In the genomic region with DNA sequence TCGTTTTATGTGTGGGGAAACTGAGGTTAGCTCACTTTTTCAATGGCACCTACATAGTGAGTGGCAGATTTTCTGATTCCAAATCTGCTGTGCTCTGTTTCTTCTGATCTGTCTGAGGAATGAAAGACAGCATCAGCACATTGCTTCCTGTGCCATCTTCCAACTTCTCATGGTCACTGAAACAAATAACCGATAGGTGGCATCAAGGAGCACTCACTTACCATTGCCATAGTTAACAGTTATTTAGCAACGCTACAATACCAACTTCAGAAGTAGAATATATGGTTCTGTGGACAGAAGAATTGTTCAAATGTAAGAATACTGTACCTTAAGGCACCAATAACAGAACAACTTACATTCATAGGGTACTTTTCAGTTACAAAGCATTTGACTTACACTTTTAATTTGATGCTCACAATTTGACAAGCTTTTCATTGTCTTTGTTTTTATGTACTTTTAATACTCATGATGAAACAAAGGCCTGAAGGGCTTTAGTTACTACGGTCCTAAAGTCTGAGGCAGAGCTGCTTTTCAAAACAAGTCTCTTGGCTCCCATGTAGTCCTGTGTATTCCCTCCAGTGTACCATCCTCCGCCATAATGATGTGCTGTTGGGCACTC, we compare ENCODE assay signal across 7 cellular contexts.
DNase-seq lines count a peak whose midpoint lies in the region; ATAC-seq, FAIRE-seq and TF ChIP-seq lines count a peak whose summit lies in the region.

No MANE protein-coding gene starts in this region.

- CTCF ChIA-PET in endothelial cell of umbilical vein (lab: Charles Lee), result interaction anchor here (0.5 to 5.1 kb wide), 19 partner anchors 9 to 841 kb away, joined by 3 to 25 read pairs (median 4); no protein-coding TSS in a partner anchor

- dilution Hi-C loops in endothelial cell of umbilical vein (cut with MboI; ENCODE audit: extremely low pct_ligation_motif_present, low sequenced_read_pairs), result no loop called here

- intact Hi-C loops in endothelial cell of umbilical vein (cut with micrococcal nuclease), result loop anchor here (1.0 to 2.0 kb wide), 3 partner anchors 230 to 664 kb away; a partner anchor contains a TSS

- H3K9me3 ChIP-seq in endothelial cell of umbilical vein (replicated peaks; ENCODE audit: control insufficient read depth, insufficient read depth, low read length), result no peaks in the 10 kb centered on the region

- no peaks in the 10 kb centered on the region for H3K9me1 ChIP-seq in endothelial cell of umbilical vein (replicated peaks; ENCODE audit: control insufficient read depth, extremely low read depth, insufficient read depth, low read length)

- H3K27me3 ChIP-seq in GM06990 (replicated peaks; ENCODE audit: control insufficient read depth, insufficient read depth, low read length) (no peaks in the 10 kb centered on the region), endothelial cell of umbilical vein (ENCODE audit: control insufficient read depth in 2 of 2, insufficient read depth in 2 of 2, low read length in 2 of 2) (no peaks in the 10 kb centered on the region)

- H3K4me3 ChIP-seq in GM06990 (replicated peaks; ENCODE audit: low read depth, low read length), result no peak overlapping the region
- no peak overlapping the region for H3K4me3 ChIP-seq in endothelial cell of umbilical vein (replicated peaks in 1 of 3; ENCODE audit: insufficient read depth in 1 of 3, low read depth in 1 of 3, low read length in 3 of 3)

- FAIRE-seq in H54 (lab: Jason Lieb, UNC) (peak; percentile 90), endothelial cell of umbilical vein (lab: Jason Lieb, UNC) (peak; percentile 95)

- H4K20me1 ChIP-seq in endothelial cell of umbilical vein (replicated peaks; ENCODE audit: control insufficient read depth, extremely low read depth, insufficient read depth, low read length), result no peaks in the 10 kb centered on the region

- TF ChIP-seq POLR2A in H54 (IDR thresholded peaks at IDR 0.05; ENCODE audit: low read depth, low read length) (no peak), endothelial cell of umbilical vein (IDR thresholded peaks at IDR 0.05; ENCODE audit: low read depth, low read length) (no peak)

- H2AFZ ChIP-seq in endothelial cell of umbilical vein (ENCODE audit: low read depth, low read length), result no peak overlapping the region

- H3K9ac ChIP-seq in endothelial cell of umbilical vein (replicated peaks; ENCODE audit: extremely low read depth, insufficient read depth, low read length), result no peak overlapping the region

- peak; percentile 9 for DNase-seq in GM06990 (ENCODE audit: extremely low read depth, insufficient read length)
- no peak for DNase-seq in H54 (ENCODE audit: insufficient read length, low spot score)
- DNase-seq in NOMO-1 treated with dmso at 0.1 percent for 144 hours (lab: John Stamatoyannopoulos, UW; ENCODE audit: unreplicated experiment), result peak; percentile 11
- DNase-seq in endothelial cell of umbilical vein (ENCODE audit: low read depth, low spot score), result peak; percentile 54
- DNase-seq in myocyte (ENCODE audit: low read depth), result peak; percentile 57
- no peak for DNase-seq in NCI-H345 treated with DMSO at 0.1 percent for 48 hours (lab: John Stamatoyannopoulos, UW; ENCODE audit: unreplicated experiment)

- ATAC-seq in HG03439 (IDR thresholded peaks at IDR 0.05; ENCODE audit: unreplicated experiment), result no peak

- H3K36me3 ChIP-seq in GM06990 (ENCODE audit: control insufficient read depth, insufficient read depth, low read length) (no peaks in the 10 kb centered on the region; the same call in 1 of the 2 replicates), endothelial cell of umbilical vein (ENCODE audit: control insufficient read depth in 2 of 2, extremely low read depth in 1 of 2, insufficient read depth in 2 of 2, low read length in 2 of 2) (no peaks in the 10 kb centered on the region)

- no peak overlapping the region for H3K4me2 ChIP-seq in endothelial cell of umbilical vein (ENCODE audit: insufficient read depth, low read length)

- POLR2A ChIA-PET in endothelial cell of umbilical vein (lab: Charles Lee), result no interaction called here

- no peak overlapping the region for H3K27ac ChIP-seq in endothelial cell of umbilical vein (ENCODE audit: insufficient read depth, low read depth, low read length)

- no peaks in the 10 kb centered on the region for H3K4me1 ChIP-seq in endothelial cell of umbilical vein (ENCODE audit: control insufficient read depth, extremely low read depth, insufficient read depth, low read length)

- BruUV-seq in endothelial cell of umbilical vein (replicated peaks; lab: Mats Ljungman, UMichigan), result no TSS peak

- TF ChIP-seq CTCF in GM06990 (IDR thresholded peaks at IDR 0.05; ENCODE audit: insufficient read depth, low read length, poor library complexity, severe bottlenecking) (peak; percentile 64), endothelial cell of umbilical vein (IDR thresholded peaks at IDR 0.05; ENCODE audit: extremely low read depth in 1 of 2, insufficient read depth in 1 of 2, low read depth in 1 of 2, low read length in 2 of 2) (peak; percentile 56 to 57)

- no peaks in the 10 kb centered on the region for H3K79me2 ChIP-seq in endothelial cell of umbilical vein (ENCODE audit: control insufficient read depth, insufficient read depth, low read length)

TF ChIP-seq in endothelial cell of umbilical vein, 7 proteins besides CTCF, POLR2A, EP300 and RAD21:
- TF ChIP-seq POLR2AphosphoS5 (IDR thresholded peaks at IDR 0.05; ENCODE audit: insufficient read depth, low read depth, low read length), result no peak
- no peak for TF ChIP-seq GATA2 (IDR thresholded peaks at IDR 0.05; ENCODE audit: insufficient read depth, insufficient read length, low read depth, low read length)
- TF ChIP-seq, protein P1, sequence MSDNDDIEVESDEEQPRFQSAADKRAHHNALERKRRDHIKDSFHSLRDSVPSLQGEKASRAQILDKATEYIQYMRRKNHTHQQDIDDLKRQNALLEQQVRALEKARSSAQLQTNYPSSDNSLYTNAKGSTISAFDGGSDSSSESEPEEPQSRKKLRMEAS (IDR thresholded peaks at IDR 0.05; ENCODE audit: insufficient read depth, insufficient read length), result no peak
- TF ChIP-seq EZH2 (IDR thresholded peaks at IDR 0.05; ENCODE audit: borderline replicate concordance, low read depth, low read length, severe bottlenecking), result no peak
- no peak for TF ChIP-seq FOS (IDR thresholded peaks at IDR 0.05; ENCODE audit: borderline replicate concordance, insufficient read depth, low read length)
- TF ChIP-seq JUN (IDR thresholded peaks at IDR 0.05; ENCODE audit: borderline replicate concordance, insufficient read depth, insufficient read length, low read depth), result no peak
- TF ChIP-seq MYC (IDR thresholded peaks at IDR 0.05; ENCODE audit: low read depth, low read length), result no peak
TF ChIP-seq in endothelial cell of umbilical vein: peak in this region for 0.

Comparison
In these comparisons a context has a peak if more than half of its experiments do, and no peak if none do; other contexts are left out.
1. DNase-seq: peak in GM06990 (single experiment), NOMO-1 treated with dmso at 0.1 percent for 144 hours (single experiment), endothelial cell of umbilical vein (single experiment) and myocyte (single experiment); none in H54 (single experiment) and NCI-H345 treated with DMSO at 0.1 percent for 48 hours (single experiment).